1 cellular context compared by ENCODE assay signal in genomic region chr22:21014202-21015050, GRCh38.
A peak's percentile ranks its signal among the peaks of the same experiment; 100 is the strongest.
TF ChIP-seq lines count a peak whose summit lies in the region.

No MANE protein-coding gene starts in this region.

TF ChIP-seq in K562, 482 proteins besides CTCF, POLR2A, EP300 and RAD21 (continued from another document and continues in another):
- no peak for TF ChIP-seq ZNF592 (IDR thresholded peaks at IDR 0.05)
- TF ChIP-seq EP400 (IDR thresholded peaks at IDR 0.05): no peak
- no peak for TF ChIP-seq ZBTB43 (CRISPR knock-in tag; IDR thresholded peaks at IDR 0.05)
- TF ChIP-seq ZNF165 (CRISPR knock-in tag; IDR thresholded peaks at IDR 0.05; ENCODE audit: borderline replicate concordance): peak; percentile 87; the same call in 1 of the 2 replicates
- no peak for TF ChIP-seq HMGN3 (IDR thresholded peaks at IDR 0.05; ENCODE audit: borderline replicate concordance, extremely low read depth, insufficient read length, low read depth, low read length)
- no peak for TF ChIP-seq RFX1 (IDR thresholded peaks at IDR 0.05)
- TF ChIP-seq ZFP30 (CRISPR knock-in tag; IDR thresholded peaks at IDR 0.05; ENCODE audit: borderline replicate concordance): no peak
- TF ChIP-seq ETV5 (CRISPR knock-in tag; IDR thresholded peaks at IDR 0.05; ENCODE audit: low read depth): no peak
- TF ChIP-seq KLF1 (tag; IDR thresholded peaks at IDR 0.05): peak; percentile 96
- peak; percentile 7; the same call in 1 of the 2 replicates for TF ChIP-seq TSHZ1 (CRISPR knock-in tag; IDR thresholded peaks at IDR 0.05)
- TF ChIP-seq NFATC3 (IDR thresholded peaks at IDR 0.05): no peak
- TF ChIP-seq HDAC2 (IDR thresholded peaks at IDR 0.05): no peak
- TF ChIP-seq HCFC1 (IDR thresholded peaks at IDR 0.05; ENCODE audit: low read depth, low read length): peak; percentile 65
- no peak for TF ChIP-seq SAFB2 (IDR thresholded peaks at IDR 0.05; ENCODE audit: borderline replicate concordance, low read depth, low read length, severe bottlenecking)
- TF ChIP-seq ZNF511 (CRISPR knock-in tag; IDR thresholded peaks at IDR 0.05): no peak
- peak; percentile 8 for TF ChIP-seq RBBP5 (IDR thresholded peaks at IDR 0.05; ENCODE audit: borderline replicate concordance, insufficient read depth, low read length, poor library complexity, severe bottlenecking)
- TF ChIP-seq AFF4 (CRISPR knock-in tag; IDR thresholded peaks at IDR 0.05): no peak
- no peak for TF ChIP-seq SRSF7 (optimal IDR thresholded peaks at IDR 0.05; ENCODE audit: low read depth, low read length)
- no peak for TF ChIP-seq RBM15 (IDR thresholded peaks at IDR 0.05; ENCODE audit: insufficient read depth, low read length)
- TF ChIP-seq DNMT1 (IDR thresholded peaks at IDR 0.05): no peak
- no peak for TF ChIP-seq CHAMP1 (IDR thresholded peaks at IDR 0.05)
- no peak for TF ChIP-seq NCOA1 (IDR thresholded peaks at IDR 0.05; ENCODE audit: low read depth)
- no peak for TF ChIP-seq TAF1 (IDR thresholded peaks at IDR 0.05; ENCODE audit: control insufficient read depth, extremely low read depth, insufficient read depth, low read length, severe bottlenecking)
- no peak for TF ChIP-seq ELF1 (tag; IDR thresholded peaks at IDR 0.05)
- peak; percentile 91 for TF ChIP-seq PML (IDR thresholded peaks at IDR 0.05; ENCODE audit: low read length)
- peak; percentile 92 for TF ChIP-seq POLR2AphosphoS2 (IDR thresholded peaks at IDR 0.05; ENCODE audit: low read length)
- peak; percentile 98 for TF ChIP-seq CREBBP (IDR thresholded peaks at IDR 0.05; ENCODE audit: low read depth, low read length)
- no peak for TF ChIP-seq ZNF263 (CRISPR knock-in tag; IDR thresholded peaks at IDR 0.05; ENCODE audit: borderline replicate concordance)
- TF ChIP-seq CBX2 (IDR thresholded peaks at IDR 0.05; ENCODE audit: insufficient read depth, low read length, poor library complexity, severe bottlenecking): no peak
- no peak for TF ChIP-seq SP1 (CRISPR knock-in tag; IDR thresholded peaks at IDR 0.05)
- TF ChIP-seq PBX2 (CRISPR knock-in tag; IDR thresholded peaks at IDR 0.05; ENCODE audit: low read depth): no peak
- no peak for TF ChIP-seq PBX2 (tag; conservative IDR thresholded peaks at IDR 0.05; ENCODE audit: low read depth)
- peak; percentile 51; the same call in 1 of the 2 replicates for TF ChIP-seq HMG20A (CRISPR knock-in tag; conservative IDR thresholded peaks at IDR 0.05)
- no peak for TF ChIP-seq CREM (IDR thresholded peaks at IDR 0.05; ENCODE audit: low read depth)
- TF ChIP-seq CTBP1 (IDR thresholded peaks at IDR 0.05; ENCODE audit: borderline replicate concordance): no peak
- no peak for TF ChIP-seq BCOR (IDR thresholded peaks at IDR 0.05)
- peak; percentile 84 for TF ChIP-seq HDAC8 (tag; IDR thresholded peaks at IDR 0.05)
- TF ChIP-seq BDP1 (IDR thresholded peaks at IDR 0.05; ENCODE audit: insufficient read depth, insufficient read length): no peak
- no peak for TF ChIP-seq ZC3H8 (IDR thresholded peaks at IDR 0.05)
- TF ChIP-seq ZBTB12 (CRISPR knock-in tag; IDR thresholded peaks at IDR 0.05): peak; percentile 74
- peak; percentile 88; the same call in 1 of the 2 replicates for TF ChIP-seq CREB5 (CRISPR knock-in tag; IDR thresholded peaks at IDR 0.05)
- TF ChIP-seq ZNF584 (CRISPR knock-in tag; IDR thresholded peaks at IDR 0.05; ENCODE audit: low read depth): no peak
- TF ChIP-seq PHB2 (IDR thresholded peaks at IDR 0.05; ENCODE audit: low read depth): no peak
